ENCODE assay signal across 17 cellular contexts in the genomic region with DNA sequence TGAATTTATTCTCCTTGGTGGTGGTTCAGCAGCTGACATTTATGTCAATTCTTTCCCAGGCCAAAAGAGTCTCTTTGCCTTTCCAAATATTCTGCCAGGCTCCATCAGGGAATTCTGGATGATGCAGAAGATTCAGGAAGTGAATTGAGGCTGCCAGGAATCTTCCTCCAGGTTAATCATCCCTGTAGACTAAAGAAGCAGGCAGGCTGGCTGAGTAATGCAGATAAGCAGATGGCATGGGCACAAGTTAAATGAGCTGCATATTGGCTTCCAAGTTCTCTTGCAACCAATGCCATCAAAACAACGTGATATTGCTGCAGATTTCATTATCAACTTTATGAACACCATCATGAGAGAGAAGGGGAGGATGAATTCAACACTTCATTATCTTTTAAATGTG.
DNase-seq lines count a peak whose midpoint lies in the region; ATAC-seq and TF ChIP-seq lines count a peak whose summit lies in the region.
"Had no signal": no experiment of that assay in that cellular context is flagged by ENCODE, and none has a peak within 500 bp of the region (broad histone marks: within the 10 kb centered on the region; RNA-seq: fewer than 3 reads in every experiment).

No MANE protein-coding gene starts in this region.

- peak; percentile 36 for DNase-seq in DMS 273 (lab: John Stamatoyannopoulos, UW; ENCODE audit: unreplicated experiment)
- no peak for DNase-seq in DMS 273 treated with DMSO at 0.1 percent for 48 hours (lab: John Stamatoyannopoulos, UW)
- DNase-seq in NCI-H446 (lab: John Stamatoyannopoulos, UW) = peak; percentile 14 to 69
- DNase-seq in cerebellar cortex (ENCODE audit: low spot score) = peak; percentile 79
- DNase-seq in pons (ENCODE audit: low spot score) = peak; percentile 14
- DNase-seq in NCI-H2029 (lab: John Stamatoyannopoulos, UW) = no peak
- no peak for DNase-seq in GM10266 (ENCODE audit: extremely low spot score)
- DNase-seq: AML-193; BE2C; Caco-2; Calu3; CD4-positive, alpha-beta memory T cell; CD4-positive, CD25-positive, alpha-beta regulatory T cell; DMS79 treated with DMSO at 0.1 percent for 48 hours; GDM1 had no signal

- no peak for ATAC-seq in HG03039 (IDR thresholded peaks at IDR 0.05; ENCODE audit: unreplicated experiment)
- ATAC-seq: A549 had no signal

- no peak for TF ChIP-seq CTCF in GM10266 (IDR thresholded peaks at IDR 0.05; ENCODE audit: control insufficient read depth, insufficient read depth, low read depth, missing control alignments)

Comparison
In these comparisons a context has a peak if more than half of its experiments do, and no peak if none do; other contexts are left out.
1. DNase-seq: peak in DMS 273 (single experiment), NCI-H446 (2 of 2), cerebellar cortex (single experiment) and pons (single experiment); none in DMS 273 treated with DMSO at 0.1 percent for 48 hours (single experiment), NCI-H2029 (single experiment) and GM10266 (single experiment).